ENCODE assay signal across 25 cellular contexts in the genomic region with DNA sequence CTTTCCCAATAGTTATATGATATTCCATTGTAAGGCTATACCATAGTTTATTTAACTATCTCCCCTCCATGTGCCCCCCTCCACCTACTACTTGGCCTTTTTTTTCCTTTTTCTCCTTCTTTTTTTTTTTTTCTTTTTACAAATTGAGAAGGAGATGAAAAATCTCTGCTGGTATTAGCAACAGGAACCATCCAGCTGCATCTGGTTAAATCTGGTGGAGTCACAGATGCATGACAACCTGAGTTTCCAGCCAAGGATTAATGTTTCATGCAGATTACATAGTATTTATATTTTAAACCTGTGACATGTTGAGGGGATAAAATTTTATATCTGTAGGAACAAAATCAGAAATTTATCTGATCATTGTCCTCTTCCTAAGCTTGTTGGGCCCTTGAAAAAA.
DNase-seq lines count a peak whose midpoint lies in the region; TF ChIP-seq lines count a peak whose summit lies in the region.
"Had no signal": no experiment of that assay in that cellular context is flagged by ENCODE, and none has a peak within 500 bp of the region (broad histone marks: within the 10 kb centered on the region; RNA-seq: fewer than 3 reads in every experiment).

No MANE protein-coding gene starts in this region.

- H3K79me2 ChIP-seq in hepatocyte, result no peaks in the 10 kb centered on the region

- no peaks in the 10 kb centered on the region for H3K9me3 ChIP-seq in A673 (ENCODE audit: low read depth, low read length, poor library complexity, severe bottlenecking)
- peaks cover 0 to 8% (median 0%) of the 10 kb centered on the region in 11 experiments; a peak in 5 of 22 replicates for H3K9me3 ChIP-seq in BLaER1 treated with 17β-estradiol and CSF1 and Interleukin-3, amounts not matched to agents 10 nM and 100 nM (replicated peaks in 1 of 11)
- no peaks in the 10 kb centered on the region for H3K9me3 ChIP-seq in hepatocyte (ENCODE audit: low read depth)
- H3K9me3 ChIP-seq: A549, BE2C had no signal

- no peak overlapping the region for H2AFZ ChIP-seq in hepatocyte

- peaks cover 20% of the 10 kb centered on the region for H3K4me1 ChIP-seq in A673 (ENCODE audit: insufficient read depth, low read length, poor library complexity, severe bottlenecking)
- peaks cover 21 to 76% (median 24%) of the 10 kb centered on the region in 10 experiments for H3K4me1 ChIP-seq in BLaER1 treated with 17β-estradiol and CSF1 and Interleukin-3, amounts not matched to agents 10 nM and 100 nM
- H3K4me1 ChIP-seq in hepatocyte (ENCODE audit: insufficient read depth), result no peaks in the 10 kb centered on the region
- H3K4me1 ChIP-seq: A549, BE2C had no signal

- intact Hi-C loops in A673 (cut with micrococcal nuclease; ENCODE audit: unreplicated experiment), result no loop called here

- BruUV-seq in A673 (replicated peaks; lab: Mats Ljungman, UMichigan), result no TSS peak

- H3K27me3 ChIP-seq in A673 (replicated peaks; ENCODE audit: insufficient read depth, low read depth, low read length, poor library complexity) (no peaks in the 10 kb centered on the region), hepatocyte (no peaks in the 10 kb centered on the region)
- no peaks in the 10 kb centered on the region for H3K27me3 ChIP-seq in BLaER1 treated with 17β-estradiol and CSF1 and Interleukin-3, amounts not matched to agents 10 nM and 100 nM
- H3K27me3 ChIP-seq: BE2C had no signal

- TF ChIP-seq CTCF in A673 (conservative IDR thresholded peaks at IDR 0.05; ENCODE audit: low read depth, low read length) (no peak), hepatocyte (IDR thresholded peaks at IDR 0.05; ENCODE audit: poor library complexity) (no peak), GM13977 (IDR thresholded peaks at IDR 0.05; ENCODE audit: extremely low read depth, insufficient read depth, missing control alignments) (no peak)

- H3K9ac ChIP-seq in BLaER1 treated with 17β-estradiol and CSF1 and Interleukin-3, amounts not matched to agents 10 nM and 100 nM, result no peak overlapping the region

- H3K27ac ChIP-seq in A673 (ENCODE audit: low read depth, low read length, poor library complexity, severe bottlenecking) (no peak overlapping the region), hepatocyte (peak overlapping the region; percentile 42), caudate nucleus (ENCODE audit: low read depth, low read length) (no peak overlapping the region)
- 0 out of 22 replicates have a peak overlapping the region, but pooled peaks of 1 of the 11 experiments have one; percentile 61 for H3K27ac ChIP-seq in BLaER1 treated with 17β-estradiol and CSF1 and Interleukin-3, amounts not matched to agents 10 nM and 100 nM
- H3K27ac ChIP-seq: 22Rv1, A549 had no signal

- H3K4me2 ChIP-seq in BLaER1 treated with 17β-estradiol and CSF1 and Interleukin-3, amounts not matched to agents 10 nM and 100 nM, result peak overlapping the region in 7 of 11 experiments; percentile 1 to 72 (median 26); a peak in 7 of 22 replicates
- no peak overlapping the region for H3K4me2 ChIP-seq in hepatocyte
- H3K4me2 ChIP-seq: A549 had no signal

- CTCF ChIA-PET in A673 (lab: Charles Lee), result no interaction called here

- DNase-seq in A673 (ENCODE audit: low spot score), result peak; percentile 8
- DNase-seq in hepatocyte (ENCODE audit: low spot score), result no peak
- DNase-seq in renal cortical epithelial cell (ENCODE audit: low read depth), result peak; percentile 31
- DNase-seq in caudate nucleus (lab: John Stamatoyannopoulos, UW), result no peak
- DNase-seq in stimulated activated CD4-positive, alpha-beta T cell treated with anti-CD3 and anti-CD28 coated beads, Interleukin-4, amount 100 ng/mL, for 24 hours, result no peak
- DNase-seq in activated T-cell treated with anti-CD3 and anti-CD28 coated beads, Interleukin-2, amount 50 U/mL, for 1 hour, result no peak
- no peak for DNase-seq in GM13977 (ENCODE audit: low spot score)
- DNase-seq: ACHN; BE2C; C1 segment of cervical spinal cord; CD4-positive, alpha-beta memory T cell; CD4-positive, CD25-positive, alpha-beta regulatory T cell; CD8-positive, alpha-beta memory T cell; COR-L47; DMS 273 treated with DMSO at 0.1 percent for 48 hours; DMS153; DMS53; DMS79; DND-41; EL; GDM1 had no signal

- H4K20me1 ChIP-seq in BLaER1 treated with 17β-estradiol and CSF1 and Interleukin-3, amounts not matched to agents 10 nM and 100 nM, result no peaks in the 10 kb centered on the region
- no peaks in the 10 kb centered on the region for H4K20me1 ChIP-seq in hepatocyte (ENCODE audit: insufficient read depth, poor library complexity, severe bottlenecking)

- H3K36me3 ChIP-seq in A673 (ENCODE audit: insufficient read depth, low read length, poor library complexity, severe bottlenecking) (no peaks in the 10 kb centered on the region), hepatocyte (replicated peaks; ENCODE audit: insufficient read depth, low read depth) (no peaks in the 10 kb centered on the region)
- no peaks in the 10 kb centered on the region for H3K36me3 ChIP-seq in BLaER1 treated with 17β-estradiol and CSF1 and Interleukin-3, amounts not matched to agents 10 nM and 100 nM
- H3K36me3 ChIP-seq: BE2C had no signal

- H3K4me3 ChIP-seq in A673 (ENCODE audit: low read depth, low read length, poor library complexity, severe bottlenecking), result no peak overlapping the region
- no peak overlapping the region for H3K4me3 ChIP-seq in BLaER1 treated with 17β-estradiol and CSF1 and Interleukin-3, amounts not matched to agents 10 nM and 100 nM
- H3K4me3 ChIP-seq in hepatocyte, result no peak overlapping the region
- H3K4me3 ChIP-seq: A549, GM12878 had no signal

- in situ Hi-C loops in GM13977 (cut with MboI; ENCODE audit: low pct_unique_long_range_greater_than_20kb, low sequenced_read_pairs, unreplicated experiment), result no loop called here

- POLR2A ChIA-PET in A673 (lab: Charles Lee; ENCODE audit: low non-redundant PET), result no interaction called here

- H3K9me2 ChIP-seq in hepatocyte (replicated peaks; ENCODE audit: insufficient read depth), result no peaks in the 10 kb centered on the region

Comparison
In these comparisons a context has a peak if more than half of its experiments do, and no peak if none do; other contexts are left out.
1. DNase-seq: peak in A673 (single experiment) and renal cortical epithelial cell (single experiment); none in hepatocyte (single experiment), caudate nucleus (0 of 61), stimulated activated CD4-positive, alpha-beta T cell treated with anti-CD3 and anti-CD28 coated beads, Interleukin-4, amount 100 ng/mL, for 24 hours (single experiment), activated T-cell treated with anti-CD3 and anti-CD28 coated beads, Interleukin-2, amount 50 U/mL, for 1 hour (single experiment) and GM13977 (single experiment).